Comparison of ENCODE assay signal across 18 cellular contexts in the genomic region with DNA sequence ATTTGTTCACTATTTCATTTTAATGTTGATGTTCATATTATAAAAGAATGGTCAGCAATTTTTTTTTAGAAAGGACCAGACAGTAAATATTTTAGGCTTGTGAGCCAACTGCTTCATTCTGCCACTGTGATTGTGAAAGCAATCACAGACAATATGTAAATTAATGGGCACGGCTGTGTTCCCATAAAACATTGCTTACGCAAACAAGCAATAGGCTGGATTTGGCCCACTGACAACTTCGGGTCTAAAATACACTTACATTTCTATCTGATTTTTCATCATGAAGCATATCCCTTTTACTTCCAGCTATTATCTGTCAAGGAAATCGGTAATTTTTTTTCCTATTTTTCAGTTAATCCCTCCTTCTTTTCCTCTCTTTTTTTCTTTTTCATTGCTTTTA.
DNase-seq lines count a peak whose midpoint lies in the region; FAIRE-seq and TF ChIP-seq lines count a peak whose summit lies in the region.
"Had no signal": no experiment of that assay in that cellular context is flagged by ENCODE, and none has a peak within 500 bp of the region (broad histone marks: within the 10 kb centered on the region; RNA-seq: fewer than 3 reads in every experiment).

No MANE protein-coding gene starts in this region.

- no peak for FAIRE-seq in bronchial epithelial cell (lab: Jason Lieb, UNC)
- FAIRE-seq: A204.1, D721Med had no signal

- H3K27me3 ChIP-seq in bronchial epithelial cell (ENCODE audit: control insufficient read depth, insufficient read depth, low read length) (no peaks in the 10 kb centered on the region), smooth muscle cell (ENCODE audit: low read depth) (no peaks in the 10 kb centered on the region), mesendoderm (ENCODE audit: insufficient read depth, low read length, poor library complexity) (no peaks in the 10 kb centered on the region), suprapubic skin (no peaks in the 10 kb centered on the region)

- H4K20me1 ChIP-seq in smooth muscle cell (ENCODE audit: low read depth): no peaks in the 10 kb centered on the region

- H3K56ac ChIP-seq in mesendoderm (ENCODE audit: low read length): no peak overlapping the region

- no peak overlapping the region for H2BK120ac ChIP-seq in mesendoderm (ENCODE audit: low read depth, low read length)

- H2BK15ac ChIP-seq in mesendoderm (replicated peaks; ENCODE audit: low read depth): no peak overlapping the region

- no peak overlapping the region for H3K18ac ChIP-seq in mesendoderm (ENCODE audit: low read length)

- TF ChIP-seq CTCF in bronchial epithelial cell (IDR thresholded peaks at IDR 0.05; ENCODE audit: insufficient read depth, low read length, severe bottlenecking): no peak
- no peak for TF ChIP-seq CTCF in smooth muscle cell (IDR thresholded peaks at IDR 0.05; ENCODE audit: borderline replicate concordance, insufficient read depth, poor library complexity, severe bottlenecking)
- TF ChIP-seq CTCF in suprapubic skin (IDR thresholded peaks at IDR 0.05): no peak

- H3K9me3 ChIP-seq in smooth muscle cell (replicated peaks; ENCODE audit: low read depth) (no peaks in the 10 kb centered on the region), suprapubic skin (no peaks in the 10 kb centered on the region)

- no peak overlapping the region for H4K8ac ChIP-seq in mesendoderm (ENCODE audit: low read depth, low read length)

- H3K4me2 ChIP-seq in smooth muscle cell: no peak overlapping the region
- no peak overlapping the region for H3K4me2 ChIP-seq in mesendoderm (ENCODE audit: low read length)
- H3K4me2 ChIP-seq: GM23338 had no signal

- H3K4ac ChIP-seq in mesendoderm (ENCODE audit: low read depth, low read length): no peak overlapping the region

- no peak for TF ChIP-seq EP300 in suprapubic skin (IDR thresholded peaks at IDR 0.05)

- no peaks in the 10 kb centered on the region for H3K4me1 ChIP-seq in smooth muscle cell (ENCODE audit: low read depth)
- H3K4me1 ChIP-seq in mesendoderm (ENCODE audit: control insufficient read depth, low read depth, low read length): no peaks in the 10 kb centered on the region
- no peaks in the 10 kb centered on the region for H3K4me1 ChIP-seq in suprapubic skin

- H4K5ac ChIP-seq in mesendoderm (ENCODE audit: low read length): no peak overlapping the region

- peak; percentile 45 for DNase-seq in NCI-H345 (lab: John Stamatoyannopoulos, UW)
- no peak for DNase-seq in NCI-H345 treated with DMSO at 0.1 percent for 48 hours (lab: John Stamatoyannopoulos, UW; ENCODE audit: unreplicated experiment)
- DNase-seq in M059J (ENCODE audit: low read depth): peak; percentile 4
- DNase-seq in bronchial epithelial cell (ENCODE audit: low read depth): peak; percentile 5
- DNase-seq in smooth muscle cell (lab: John Stamatoyannopoulos, UW; ENCODE audit: unreplicated experiment): no peak
- no peak for DNase-seq in mesendoderm
- DNase-seq in NK-92 treated with Interleukin-12 subunit alpha and Interleukin-12 subunit beta, amount 100 ng/mL, for 24 hours (lab: John Stamatoyannopoulos, UW): no peak
- no peak for DNase-seq in suprapubic skin (ENCODE audit: low spot score in 2 of 2)
- DNase-seq: CD4-positive, alpha-beta T cell; DMS79 treated with DMSO at 0.1 percent for 48 hours; GDM1; NCI-H1930; NCI-H226; NCI-H82; SIG-M5 had no signal

- no peak overlapping the region for H2BK5ac ChIP-seq in mesendoderm (ENCODE audit: low read length)

- 91% methylated on average over 4 of the region's 4 CpGs for WGBS in smooth muscle cell (ENCODE audit: low lambda C conversion rate)
- no CpG with 5 or more reads among the region's 4 CpGs for WGBS in mesendoderm (ENCODE audit: extremely low coverage, insufficient coverage, low lambda C conversion rate)
- WGBS in suprapubic skin: 56% methylated on average over 4 of the region's 4 CpGs

- no peak overlapping the region for H2AK5ac ChIP-seq in mesendoderm (ENCODE audit: low read length)

- no peak overlapping the region for H3K23ac ChIP-seq in mesendoderm (ENCODE audit: low read length)

- no peak overlapping the region for H3K9ac ChIP-seq in smooth muscle cell (ENCODE audit: low read depth)
- H3K9ac ChIP-seq in mesendoderm (ENCODE audit: low read length): no peak overlapping the region

- H3K79me1 ChIP-seq in mesendoderm (ENCODE audit: low read length): no peaks in the 10 kb centered on the region

- H3K4me3 ChIP-seq in bronchial epithelial cell (ENCODE audit: low read depth, low read length) (no peak overlapping the region), smooth muscle cell (no peak overlapping the region), mesendoderm (ENCODE audit: low read length) (no peak overlapping the region), suprapubic skin (no peak overlapping the region)
- H3K4me3 ChIP-seq: GM23338 had no signal

- no peak for TF ChIP-seq POLR2A in suprapubic skin (IDR thresholded peaks at IDR 0.05)

- no peak overlapping the region for H3K27ac ChIP-seq in smooth muscle cell (ENCODE audit: low read depth)
- H3K27ac ChIP-seq in mesendoderm (ENCODE audit: low read depth, low read length): no peak overlapping the region
- no peak overlapping the region for H3K27ac ChIP-seq in suprapubic skin

- H3K36me3 ChIP-seq in bronchial epithelial cell (ENCODE audit: control insufficient read depth, insufficient read depth, low read length) (no peaks in the 10 kb centered on the region), smooth muscle cell (ENCODE audit: low read depth) (no peaks in the 10 kb centered on the region), mesendoderm (ENCODE audit: control insufficient read depth, insufficient read depth, low read length) (no peaks in the 10 kb centered on the region), suprapubic skin (no peaks in the 10 kb centered on the region)

- H3F3A ChIP-seq in smooth muscle cell (ENCODE audit: low read depth): no peaks in the 10 kb centered on the region

- H3K79me2 ChIP-seq in smooth muscle cell (ENCODE audit: low read depth) (no peaks in the 10 kb centered on the region), mesendoderm (ENCODE audit: control insufficient read depth, insufficient read depth, low read length) (no peaks in the 10 kb centered on the region)

- peak overlapping the region; percentile 58 for H2AFZ ChIP-seq in smooth muscle cell (ENCODE audit: low read depth)

Comparison
In these comparisons a context has a peak if more than half of its experiments do, and no peak if none do; other contexts are left out.
1. DNase-seq: peak in NCI-H345 (single experiment), M059J (single experiment) and bronchial epithelial cell (single experiment); none in NCI-H345 treated with DMSO at 0.1 percent for 48 hours (single experiment), smooth muscle cell (single experiment), mesendoderm (single experiment), NK-92 treated with Interleukin-12 subunit alpha and Interleukin-12 subunit beta, amount 100 ng/mL, for 24 hours (single experiment) and suprapubic skin (0 of 2).